15 cellular contexts compared by ENCODE assay signal in the genomic region with DNA sequence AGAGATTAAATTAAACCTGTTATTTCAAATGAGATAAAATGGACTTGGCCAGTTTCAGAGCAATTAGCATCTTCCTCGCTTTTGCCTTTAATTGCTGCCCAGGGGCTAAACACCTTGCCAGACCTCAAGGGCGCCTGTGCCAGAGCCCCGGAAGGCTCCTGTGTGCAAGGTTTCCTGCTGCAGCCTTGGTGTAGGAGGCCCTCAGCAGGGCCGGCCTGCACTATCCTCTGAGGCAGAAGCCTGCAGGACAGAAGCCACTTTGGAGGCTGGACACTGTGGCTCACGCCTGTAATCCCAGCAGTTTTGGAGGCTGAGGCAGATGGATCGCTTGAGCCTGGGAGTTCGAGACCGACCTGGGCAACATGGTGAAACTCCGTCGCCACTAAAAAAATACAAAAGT.
"Had no signal": no experiment of that assay in that cellular context is flagged by ENCODE, and none has a peak within 500 bp of the region (broad histone marks: within the 10 kb centered on the region; RNA-seq: fewer than 3 reads in every experiment).

No MANE protein-coding gene starts in this region.

- DNase-seq: activated CD4-positive, alpha-beta T cell treated with anti-CD3 and anti-CD28 coated beads, Interleukin-2, amount 50 U/mL, for 1 hour; activated CD8-positive, alpha-beta memory T cell treated with anti-CD3 and anti-CD28 coated beads, Interleukin-2, amount 50 U/mL, for 4 hours; activated naive CD4-positive, alpha-beta T cell treated with anti-CD3 and anti-CD28 coated beads, Interleukin-2, amount 10 ng/mL, durations not matched to agents 7 days and 5 days; activated T-cell treated with anti-CD3 and anti-CD28 coated beads, Interleukin-2, amount 50 U/mL, for 4 hours; cerebellar nuclear complex; effector memory CD4-positive, alpha-beta T cell; esophagus squamous epithelium; retina; stimulated activated naive CD8-positive, alpha-beta T cell treated with anti-CD3 and anti-CD28 coated beads, Interleukin-15, Interleukin-2, amounts not matched to agents 100 U/mL and 50 U/mL, for 24 hours had no signal

- H3K27ac ChIP-seq: breast epithelium, suprapubic skin had no signal

- H3K4me1 ChIP-seq: breast epithelium had no signal

- H3K9me3 ChIP-seq: ascending aorta, breast epithelium, esophagus squamous epithelium, suprapubic skin had no signal

- ATAC-seq: activated CD4-positive, CD25-positive, alpha-beta regulatory T cell treated with anti-CD3 and anti-CD28 coated beads, Interleukin-2, amount 50 U/mL, for 24 hours; activated T-cell treated with anti-CD3 and anti-CD28 coated beads, Interleukin-2, amount 50 U/mL, for 4 hours; natural killer cell treated with Interleukin-12 subunit alpha and Interleukin-12 subunit beta and Interleukin-15 and Interleukin-18, amount 100 ng/mL, for 72 hours; stimulated activated naive CD8-positive, alpha-beta T cell treated with anti-CD3 and anti-CD28 coated beads, Interleukin-15, Interleukin-2, amounts not matched to agents 100 U/mL and 50 U/mL, for 24 hours had no signal

- H3K27me3 ChIP-seq: ascending aorta, breast epithelium, esophagus squamous epithelium, suprapubic skin had no signal

- H3K4me3 ChIP-seq: ascending aorta, breast epithelium, esophagus squamous epithelium, lung, suprapubic skin had no signal

- H3K36me3 ChIP-seq: ascending aorta, breast epithelium, esophagus squamous epithelium, suprapubic skin had no signal
